ENCODE assay signal across 29 cellular contexts in genomic region chr3:33103034-33103433, GRCh38.
"Had no signal": no experiment of that assay in that cellular context is flagged by ENCODE, and none has a peak within 500 bp of the region (broad histone marks: within the 10 kb centered on the region; RNA-seq: fewer than 3 reads in every experiment).

No MANE protein-coding gene starts in this region.

- ATAC-seq: effector memory CD8-positive, alpha-beta T cell; esophagus mucosa; foreskin keratinocyte; gastrocnemius medialis; heart left ventricle; heart right ventricle had no signal

- H3K27ac Mint-ChIP-seq: dendritic cell treated with granulocyte-macrophage colony-stimulating factor and Interleukin-4, amounts not matched to agents 40 ng/mL and 50 ng/mL, for 4 days; endodermal cell had no signal

- H3K4me1 ChIP-seq: colonic mucosa, foreskin keratinocyte, gastrocnemius medialis, heart left ventricle, heart right ventricle had no signal

- H3K9me3 ChIP-seq: colonic mucosa, esophagus muscularis mucosa, esophagus squamous epithelium, gastrocnemius medialis, heart left ventricle, heart right ventricle had no signal

- H3K27me3 Mint-ChIP-seq: dendritic cell treated with granulocyte-macrophage colony-stimulating factor and Interleukin-4, amounts not matched to agents 40 ng/mL and 50 ng/mL, for 4 days had no signal

- H3K4me2 ChIP-seq: hepatocyte had no signal

- H3K36me3 ChIP-seq: colonic mucosa, esophagus muscularis mucosa, esophagus squamous epithelium, gastrocnemius medialis, heart left ventricle, heart right ventricle had no signal

- FAIRE-seq: colon, endometrium, endothelial cell of umbilical vein, frontal cortex had no signal

- H3K4me3 ChIP-seq: colonic mucosa, coronary artery, dorsolateral prefrontal cortex, esophagus muscularis mucosa, esophagus squamous epithelium, gastrocnemius medialis, heart left ventricle, heart right ventricle, hepatocyte had no signal

- H3K79me2 ChIP-seq: hepatocyte had no signal

- H3K9me3 Mint-ChIP-seq: dendritic cell treated with granulocyte-macrophage colony-stimulating factor and Interleukin-4, amounts not matched to agents 40 ng/mL and 50 ng/mL, for 4 days; effector memory CD8-positive, alpha-beta T cell; endodermal cell had no signal

- H3K27me3 ChIP-seq: colonic mucosa, dorsolateral prefrontal cortex, esophagus muscularis mucosa, esophagus squamous epithelium, foreskin keratinocyte, gastrocnemius medialis, heart left ventricle, hepatocyte had no signal

- DNase-seq: colonic mucosa; cortex of kidney; dermis blood vessel endothelial cell; dorsolateral prefrontal cortex; effector CD4-positive, alpha-beta T cell; effector CD8-positive, alpha-beta T cell; effector memory CD4-positive, alpha-beta T cell; effector memory CD8-positive, alpha-beta T cell; endodermal cell; erythroblast; esophagus squamous epithelium; foreskin fibroblast; foreskin keratinocyte; foreskin melanocyte; gastrocnemius medialis; glutamatergic neuron; head of caudate nucleus; heart left ventricle; heart right ventricle had no signal

- H3K4me3 Mint-ChIP-seq: dendritic cell treated with granulocyte-macrophage colony-stimulating factor and Interleukin-4, amounts not matched to agents 40 ng/mL and 50 ng/mL, for 4 days; effector memory CD8-positive, alpha-beta T cell; endodermal cell had no signal

- H2AFZ ChIP-seq: hepatocyte had no signal

- H3K4me1 Mint-ChIP-seq: endodermal cell had no signal

- H3K27ac ChIP-seq: colonic mucosa, coronary artery, dorsolateral prefrontal cortex, epithelial cell of prostate, esophagus muscularis mucosa, esophagus squamous epithelium, foreskin keratinocyte, gastrocnemius medialis, heart left ventricle, heart right ventricle, hepatocyte had no signal
